In the genomic region with DNA sequence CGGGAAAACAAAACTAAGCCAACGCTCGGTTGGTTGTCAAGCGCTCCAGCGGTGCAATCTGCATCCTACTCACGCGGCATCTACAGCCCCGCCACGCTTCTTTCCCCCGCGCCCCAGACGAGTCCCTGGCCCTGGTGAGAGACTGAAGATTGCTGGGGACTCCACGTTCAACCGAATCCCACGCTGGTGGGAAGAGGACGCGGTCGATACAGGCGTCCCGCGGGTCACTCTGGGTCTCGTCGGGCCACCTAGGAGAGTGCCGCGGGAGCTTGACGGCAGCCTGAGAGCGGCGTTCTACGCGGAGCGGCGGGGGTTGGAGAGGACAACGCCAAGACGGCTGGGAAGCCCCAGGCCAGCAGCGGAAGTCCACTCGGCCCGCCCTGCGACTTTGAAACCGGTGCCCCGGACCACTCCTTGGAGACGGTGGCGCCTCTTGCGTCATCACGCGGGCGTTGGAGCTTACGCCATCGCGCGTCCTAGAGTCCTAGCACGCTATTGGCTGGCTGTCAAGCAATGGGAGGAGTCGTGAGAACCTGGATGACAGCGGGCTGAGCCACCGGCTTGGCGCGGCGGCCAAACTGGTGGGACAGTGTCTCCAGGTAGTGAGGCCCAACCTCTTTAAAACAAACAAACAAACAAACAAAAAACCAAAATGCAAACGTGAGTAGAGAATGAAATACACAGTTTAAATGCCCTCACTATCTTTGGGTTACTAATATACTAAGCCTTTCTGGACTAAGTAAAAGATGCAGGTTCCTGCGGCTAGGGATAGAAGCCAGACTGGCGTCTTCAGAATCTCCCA, we compare ENCODE assay signal across 1 cellular context.
TF ChIP-seq lines count a peak whose summit lies in the region.

A gene (minus strand): TSS at position 367 of the 802 bp plus-strand sequence. CDS start 436 bp downstream, outside the sequence.

TF ChIP-seq in WTC11, 78 proteins besides CTCF, POLR2A, EP300 and RAD21 (continued from another document and continues in another):
- TF ChIP-seq, protein P1, sequence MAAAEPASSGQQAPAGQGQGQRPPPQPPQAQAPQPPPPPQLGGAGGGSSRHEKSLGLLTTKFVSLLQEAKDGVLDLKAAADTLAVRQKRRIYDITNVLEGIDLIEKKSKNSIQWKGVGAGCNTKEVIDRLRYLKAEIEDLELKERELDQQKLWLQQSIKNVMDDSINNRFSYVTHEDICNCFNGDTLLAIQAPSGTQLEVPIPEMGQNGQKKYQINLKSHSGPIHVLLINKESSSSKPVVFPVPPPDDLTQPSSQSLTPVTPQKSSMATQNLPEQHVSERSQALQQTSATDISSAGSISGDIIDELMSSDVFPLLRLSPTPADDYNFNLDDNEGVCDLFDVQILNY (CRISPR knock-in tag; IDR thresholded peaks at IDR 0.05), result peak; percentile 47; the same call in 1 of the 2 replicates
- no peak for TF ChIP-seq KAT7 (CRISPR knock-in tag; IDR thresholded peaks at IDR 0.05; ENCODE audit: borderline replicate concordance)
- no peak for TF ChIP-seq GTF2I (CRISPR knock-in tag; conservative IDR thresholded peaks at IDR 0.05)
- TF ChIP-seq, protein P2, sequence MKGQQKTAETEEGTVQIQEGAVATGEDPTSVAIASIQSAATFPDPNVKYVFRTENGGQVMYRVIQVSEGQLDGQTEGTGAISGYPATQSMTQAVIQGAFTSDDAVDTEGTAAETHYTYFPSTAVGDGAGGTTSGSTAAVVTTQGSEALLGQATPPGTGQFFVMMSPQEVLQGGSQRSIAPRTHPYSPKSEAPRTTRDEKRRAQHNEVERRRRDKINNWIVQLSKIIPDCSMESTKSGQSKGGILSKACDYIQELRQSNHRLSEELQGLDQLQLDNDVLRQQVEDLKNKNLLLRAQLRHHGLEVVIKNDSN (CRISPR knock-in tag; IDR thresholded peaks at IDR 0.05), result peak; percentile 60; the same call in 1 of the 2 replicates
- TF ChIP-seq, protein P3, sequence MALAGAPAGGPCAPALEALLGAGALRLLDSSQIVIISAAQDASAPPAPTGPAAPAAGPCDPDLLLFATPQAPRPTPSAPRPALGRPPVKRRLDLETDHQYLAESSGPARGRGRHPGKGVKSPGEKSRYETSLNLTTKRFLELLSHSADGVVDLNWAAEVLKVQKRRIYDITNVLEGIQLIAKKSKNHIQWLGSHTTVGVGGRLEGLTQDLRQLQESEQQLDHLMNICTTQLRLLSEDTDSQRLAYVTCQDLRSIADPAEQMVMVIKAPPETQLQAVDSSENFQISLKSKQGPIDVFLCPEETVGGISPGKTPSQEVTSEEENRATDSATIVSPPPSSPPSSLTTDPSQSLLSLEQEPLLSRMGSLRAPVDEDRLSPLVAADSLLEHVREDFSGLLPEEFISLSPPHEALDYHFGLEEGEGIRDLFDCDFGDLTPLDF (CRISPR knock-in tag; IDR thresholded peaks at IDR 0.05), result peak; percentile 60; the same call in 1 of the 2 replicates
- TF ChIP-seq GRHL2 (CRISPR knock-in tag; IDR thresholded peaks at IDR 0.05; ENCODE audit: insufficient replicate concordance, severe bottlenecking), result no peak
- TF ChIP-seq, protein P4, sequence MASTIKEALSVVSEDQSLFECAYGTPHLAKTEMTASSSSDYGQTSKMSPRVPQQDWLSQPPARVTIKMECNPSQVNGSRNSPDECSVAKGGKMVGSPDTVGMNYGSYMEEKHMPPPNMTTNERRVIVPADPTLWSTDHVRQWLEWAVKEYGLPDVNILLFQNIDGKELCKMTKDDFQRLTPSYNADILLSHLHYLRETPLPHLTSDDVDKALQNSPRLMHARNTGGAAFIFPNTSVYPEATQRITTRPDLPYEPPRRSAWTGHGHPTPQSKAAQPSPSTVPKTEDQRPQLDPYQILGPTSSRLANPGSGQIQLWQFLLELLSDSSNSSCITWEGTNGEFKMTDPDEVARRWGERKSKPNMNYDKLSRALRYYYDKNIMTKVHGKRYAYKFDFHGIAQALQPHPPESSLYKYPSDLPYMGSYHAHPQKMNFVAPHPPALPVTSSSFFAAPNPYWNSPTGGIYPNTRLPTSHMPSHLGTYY (CRISPR knock-in tag; IDR thresholded peaks at IDR 0.05), result no peak
- no peak for TF ChIP-seq ZNF263 (CRISPR knock-in tag; IDR thresholded peaks at IDR 0.05; ENCODE audit: low read depth)
- no peak for TF ChIP-seq HMGA2 (CRISPR knock-in tag; IDR thresholded peaks at IDR 0.05)
- TF ChIP-seq SMAD3 (CRISPR knock-in tag; IDR thresholded peaks at IDR 0.05; ENCODE audit: borderline replicate concordance), result peak; percentile 19; the same call in 1 of the 2 replicates
- no peak for TF ChIP-seq ZNF416 (CRISPR knock-in tag; IDR thresholded peaks at IDR 0.05)
- TF ChIP-seq TEAD4 (CRISPR knock-in tag; IDR thresholded peaks at IDR 0.05), result 0 out of 2 replicates have a peak, but pooled peaks have one; percentile 26
- TF ChIP-seq NFE2L1 (CRISPR knock-in tag; IDR thresholded peaks at IDR 0.05), result no peak
- TF ChIP-seq, protein P5, sequence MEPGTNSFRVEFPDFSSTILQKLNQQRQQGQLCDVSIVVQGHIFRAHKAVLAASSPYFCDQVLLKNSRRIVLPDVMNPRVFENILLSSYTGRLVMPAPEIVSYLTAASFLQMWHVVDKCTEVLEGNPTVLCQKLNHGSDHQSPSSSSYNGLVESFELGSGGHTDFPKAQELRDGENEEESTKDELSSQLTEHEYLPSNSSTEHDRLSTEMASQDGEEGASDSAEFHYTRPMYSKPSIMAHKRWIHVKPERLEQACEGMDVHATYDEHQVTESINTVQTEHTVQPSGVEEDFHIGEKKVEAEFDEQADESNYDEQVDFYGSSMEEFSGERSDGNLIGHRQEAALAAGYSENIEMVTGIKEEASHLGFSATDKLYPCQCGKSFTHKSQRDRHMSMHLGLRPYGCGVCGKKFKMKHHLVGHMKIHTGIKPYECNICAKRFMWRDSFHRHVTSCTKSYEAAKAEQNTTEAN (CRISPR knock-in tag; IDR thresholded peaks at IDR 0.05), result 0 out of 2 replicates have a peak, but pooled peaks have one; percentile 32
- TF ChIP-seq RELA (CRISPR knock-in tag; IDR thresholded peaks at IDR 0.05; ENCODE audit: borderline replicate concordance), result peak; percentile 78; the same call in 1 of the 2 replicates
- TF ChIP-seq, protein P6, sequence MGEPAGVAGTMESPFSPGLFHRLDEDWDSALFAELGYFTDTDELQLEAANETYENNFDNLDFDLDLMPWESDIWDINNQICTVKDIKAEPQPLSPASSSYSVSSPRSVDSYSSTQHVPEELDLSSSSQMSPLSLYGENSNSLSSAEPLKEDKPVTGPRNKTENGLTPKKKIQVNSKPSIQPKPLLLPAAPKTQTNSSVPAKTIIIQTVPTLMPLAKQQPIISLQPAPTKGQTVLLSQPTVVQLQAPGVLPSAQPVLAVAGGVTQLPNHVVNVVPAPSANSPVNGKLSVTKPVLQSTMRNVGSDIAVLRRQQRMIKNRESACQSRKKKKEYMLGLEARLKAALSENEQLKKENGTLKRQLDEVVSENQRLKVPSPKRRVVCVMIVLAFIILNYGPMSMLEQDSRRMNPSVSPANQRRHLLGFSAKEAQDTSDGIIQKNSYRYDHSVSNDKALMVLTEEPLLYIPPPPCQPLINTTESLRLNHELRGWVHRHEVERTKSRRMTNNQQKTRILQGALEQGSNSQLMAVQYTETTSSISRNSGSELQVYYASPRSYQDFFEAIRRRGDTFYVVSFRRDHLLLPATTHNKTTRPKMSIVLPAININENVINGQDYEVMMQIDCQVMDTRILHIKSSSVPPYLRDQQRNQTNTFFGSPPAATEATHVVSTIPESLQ (CRISPR knock-in tag; IDR thresholded peaks at IDR 0.05), result no peak
- no peak for TF ChIP-seq EMX1 (CRISPR knock-in tag; IDR thresholded peaks at IDR 0.05)
- TF ChIP-seq, protein P7, sequence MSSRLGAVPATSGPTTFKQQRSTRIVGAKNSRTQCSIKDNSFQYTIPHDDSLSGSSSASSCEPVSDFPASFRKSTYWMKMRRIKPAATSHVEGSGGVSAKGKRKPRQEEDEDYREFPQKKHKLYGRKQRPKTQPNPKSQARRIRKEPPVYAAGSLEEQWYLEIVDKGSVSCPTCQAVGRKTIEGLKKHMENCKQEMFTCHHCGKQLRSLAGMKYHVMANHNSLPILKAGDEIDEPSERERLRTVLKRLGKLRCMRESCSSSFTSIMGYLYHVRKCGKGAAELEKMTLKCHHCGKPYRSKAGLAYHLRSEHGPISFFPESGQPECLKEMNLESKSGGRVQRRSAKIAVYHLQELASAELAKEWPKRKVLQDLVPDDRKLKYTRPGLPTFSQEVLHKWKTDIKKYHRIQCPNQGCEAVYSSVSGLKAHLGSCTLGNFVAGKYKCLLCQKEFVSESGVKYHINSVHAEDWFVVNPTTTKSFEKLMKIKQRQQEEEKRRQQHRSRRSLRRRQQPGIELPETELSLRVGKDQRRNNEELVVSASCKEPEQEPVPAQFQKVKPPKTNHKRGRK (CRISPR knock-in tag; IDR thresholded peaks at IDR 0.05; ENCODE audit: borderline replicate concordance), result no peak
- no peak for TF ChIP-seq NR1H2 (CRISPR knock-in tag; IDR thresholded peaks at IDR 0.05)
- TF ChIP-seq, protein P8, sequence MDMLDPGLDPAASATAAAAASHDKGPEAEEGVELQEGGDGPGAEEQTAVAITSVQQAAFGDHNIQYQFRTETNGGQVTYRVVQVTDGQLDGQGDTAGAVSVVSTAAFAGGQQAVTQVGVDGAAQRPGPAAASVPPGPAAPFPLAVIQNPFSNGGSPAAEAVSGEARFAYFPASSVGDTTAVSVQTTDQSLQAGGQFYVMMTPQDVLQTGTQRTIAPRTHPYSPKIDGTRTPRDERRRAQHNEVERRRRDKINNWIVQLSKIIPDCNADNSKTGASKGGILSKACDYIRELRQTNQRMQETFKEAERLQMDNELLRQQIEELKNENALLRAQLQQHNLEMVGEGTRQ (CRISPR knock-in tag; IDR thresholded peaks at IDR 0.05), result peak; percentile 32; the same call in 1 of the 2 replicates
- TF ChIP-seq, protein P9, sequence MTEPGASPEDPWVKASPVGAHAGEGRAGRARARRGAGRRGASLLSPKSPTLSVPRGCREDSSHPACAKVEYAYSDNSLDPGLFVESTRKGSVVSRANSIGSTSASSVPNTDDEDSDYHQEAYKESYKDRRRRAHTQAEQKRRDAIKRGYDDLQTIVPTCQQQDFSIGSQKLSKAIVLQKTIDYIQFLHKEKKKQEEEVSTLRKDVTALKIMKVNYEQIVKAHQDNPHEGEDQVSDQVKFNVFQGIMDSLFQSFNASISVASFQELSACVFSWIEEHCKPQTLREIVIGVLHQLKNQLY (CRISPR knock-in tag; IDR thresholded peaks at IDR 0.05), result no peak
- no peak for TF ChIP-seq SOX15 (CRISPR knock-in tag; IDR thresholded peaks at IDR 0.05)
- TF ChIP-seq, protein P10, sequence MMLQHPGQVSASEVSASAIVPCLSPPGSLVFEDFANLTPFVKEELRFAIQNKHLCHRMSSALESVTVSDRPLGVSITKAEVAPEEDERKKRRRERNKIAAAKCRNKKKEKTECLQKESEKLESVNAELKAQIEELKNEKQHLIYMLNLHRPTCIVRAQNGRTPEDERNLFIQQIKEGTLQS (CRISPR knock-in tag; conservative IDR thresholded peaks at IDR 0.05), result peak; percentile 87
- TF ChIP-seq ELF4 (CRISPR knock-in tag; IDR thresholded peaks at IDR 0.05; ENCODE audit: low read depth), result no peak
- 0 out of 2 replicates have a peak, but pooled peaks have one; percentile 60 for TF ChIP-seq TP53 (CRISPR knock-in tag; IDR thresholded peaks at IDR 0.05)
- TF ChIP-seq IRF2 (CRISPR knock-in tag; IDR thresholded peaks at IDR 0.05; ENCODE audit: borderline replicate concordance, low read depth), result no peak
- TF ChIP-seq, protein P11, sequence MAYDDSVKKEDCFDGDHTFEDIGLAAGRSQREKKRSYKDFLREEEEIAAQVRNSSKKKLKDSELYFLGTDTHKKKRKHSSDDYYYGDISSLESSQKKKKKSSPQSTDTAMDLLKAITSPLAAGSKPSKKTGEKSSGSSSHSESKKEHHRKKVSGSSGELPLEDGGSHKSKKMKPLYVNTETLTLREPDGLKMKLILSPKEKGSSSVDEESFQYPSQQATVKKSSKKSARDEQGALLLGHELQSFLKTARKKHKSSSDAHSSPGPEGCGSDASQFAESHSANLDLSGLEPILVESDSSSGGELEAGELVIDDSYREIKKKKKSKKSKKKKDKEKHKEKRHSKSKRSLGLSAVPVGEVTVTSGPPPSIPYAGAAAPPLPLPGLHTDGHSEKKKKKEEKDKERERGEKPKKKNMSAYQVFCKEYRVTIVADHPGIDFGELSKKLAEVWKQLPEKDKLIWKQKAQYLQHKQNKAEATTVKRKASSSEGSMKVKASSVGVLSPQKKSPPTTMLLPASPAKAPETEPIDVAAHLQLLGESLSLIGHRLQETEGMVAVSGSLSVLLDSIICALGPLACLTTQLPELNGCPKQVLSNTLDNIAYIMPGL (CRISPR knock-in tag; IDR thresholded peaks at IDR 0.05), result peak; percentile 75; the same call in 1 of the 2 replicates
- peak; percentile 96 for TF ChIP-seq ZBTB21 (CRISPR knock-in tag; IDR thresholded peaks at IDR 0.05; ENCODE audit: borderline replicate concordance)
- no peak for TF ChIP-seq ZNF671 (CRISPR knock-in tag; IDR thresholded peaks at IDR 0.05)
- TF ChIP-seq ESRRA (CRISPR knock-in tag; IDR thresholded peaks at IDR 0.05; ENCODE audit: borderline replicate concordance), result peak; percentile 81; the same call in 1 of the 2 replicates
- TF ChIP-seq, protein P12, sequence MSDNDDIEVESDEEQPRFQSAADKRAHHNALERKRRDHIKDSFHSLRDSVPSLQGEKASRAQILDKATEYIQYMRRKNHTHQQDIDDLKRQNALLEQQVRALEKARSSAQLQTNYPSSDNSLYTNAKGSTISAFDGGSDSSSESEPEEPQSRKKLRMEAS (CRISPR knock-in tag; IDR thresholded peaks at IDR 0.05), result peak; percentile 89
- TF ChIP-seq, protein P13, sequence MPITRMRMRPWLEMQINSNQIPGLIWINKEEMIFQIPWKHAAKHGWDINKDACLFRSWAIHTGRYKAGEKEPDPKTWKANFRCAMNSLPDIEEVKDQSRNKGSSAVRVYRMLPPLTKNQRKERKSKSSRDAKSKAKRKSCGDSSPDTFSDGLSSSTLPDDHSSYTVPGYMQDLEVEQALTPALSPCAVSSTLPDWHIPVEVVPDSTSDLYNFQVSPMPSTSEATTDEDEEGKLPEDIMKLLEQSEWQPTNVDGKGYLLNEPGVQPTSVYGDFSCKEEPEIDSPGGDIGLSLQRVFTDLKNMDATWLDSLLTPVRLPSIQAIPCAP (CRISPR knock-in tag; IDR thresholded peaks at IDR 0.05), result no peak
- no peak for TF ChIP-seq FOXJ3 (CRISPR knock-in tag; IDR thresholded peaks at IDR 0.05; ENCODE audit: borderline replicate concordance)
- TF ChIP-seq NR3C1 (CRISPR knock-in tag; conservative IDR thresholded peaks at IDR 0.05; ENCODE audit: low read depth), result no peak
- TF ChIP-seq JAZF1 (CRISPR knock-in tag; IDR thresholded peaks at IDR 0.05), result no peak
